ENCODE assay signal across 16 cellular contexts in genomic region chr2:28648147-28648546, GRCh38.
DNase-seq lines count a peak whose midpoint lies in the region; ATAC-seq, FAIRE-seq and TF ChIP-seq lines count a peak whose summit lies in the region.
"Had no signal": no experiment of that assay in that cellular context is flagged by ENCODE, and none has a peak within 500 bp of the region (broad histone marks: within the 10 kb centered on the region; RNA-seq: fewer than 3 reads in every experiment).

No MANE protein-coding gene starts in this region.

- H3K9me3 ChIP-seq in ascending aorta = no peaks in the 10 kb centered on the region
- no peaks in the 10 kb centered on the region for H3K9me3 ChIP-seq in suprapubic skin
- H3K9me3 ChIP-seq: thyroid gland had no signal

- H3K36me3 ChIP-seq in ascending aorta (no peaks in the 10 kb centered on the region), suprapubic skin (no peaks in the 10 kb centered on the region)
- H3K36me3 ChIP-seq: thyroid gland had no signal

- no peaks in the 10 kb centered on the region for H3K9me3 Mint-ChIP-seq in activated CD4-positive, alpha-beta T cell treated with anti-CD3 and anti-CD28 coated beads for 36 hours (ENCODE audit: low read depth)
- H3K9me3 Mint-ChIP-seq: H9 had no signal

- H3K27ac ChIP-seq in ascending aorta (peak overlapping the region; percentile 91 to 92), suprapubic skin (peak overlapping the region; percentile 78)
- H3K27ac ChIP-seq: thyroid gland had no signal

- no peak for TF ChIP-seq EP300 in suprapubic skin (IDR thresholded peaks at IDR 0.05)

- peak; percentile 57 for ATAC-seq in activated CD4-positive, alpha-beta T cell treated with anti-CD3 and anti-CD28 coated beads for 36 hours
- ATAC-seq in left colon = peak; percentile 30

- WGBS in suprapubic skin = 72% methylated on average over 3 of the region's 3 CpGs

- peak; percentile 44 for DNase-seq in activated CD4-positive, alpha-beta T cell treated with anti-CD3 and anti-CD28 coated beads for 36 hours
- no peak for DNase-seq in activated CD4-positive, alpha-beta T cell treated with anti-CD3 and anti-CD28 coated beads for 48 hours
- no peak for DNase-seq in ascending aorta (ENCODE audit: low spot score in 2 of 2)
- peak in 1 of 2 donors; percentile 30 for DNase-seq in left colon
- no peak for DNase-seq in suprapubic skin (ENCODE audit: low spot score in 2 of 2)
- DNase-seq in AML-193 (lab: John Stamatoyannopoulos, UW) = no peak
- DNase-seq in D721Med (ENCODE audit: insufficient read length, low spot score) = no peak
- DNase-seq in GM10266 (ENCODE audit: extremely low spot score) = no peak
- DNase-seq: activated T-cell treated with anti-CD3 and anti-CD28 coated beads for 4 hours, amygdala, foreskin fibroblast, H9, islet precursor cell, Karpas-422, NCI-H187 treated with DMSO at 0.1 percent for 48 hours, thyroid gland had no signal

- CTCF ChIA-PET in activated CD4-positive, alpha-beta T cell treated with anti-CD3 and anti-CD28 coated beads for 36 hours (lab: Charles Lee) = interaction anchor here (0.6 kb wide), 1 partner anchor 30 kb away, joined by 3 read pairs; no protein-coding TSS in a partner anchor

- no peak overlapping the region for H3K4me3 ChIP-seq in ascending aorta
- no peak overlapping the region for H3K4me3 ChIP-seq in suprapubic skin
- H3K4me3 ChIP-seq: thyroid gland had no signal

- no peak for FAIRE-seq in D721Med (lab: Jason Lieb, UNC)

- TF ChIP-seq CTCF in ascending aorta (IDR thresholded peaks at IDR 0.05) (no peak), suprapubic skin (IDR thresholded peaks at IDR 0.05) (no peak), D721Med (IDR thresholded peaks at IDR 0.05; ENCODE audit: insufficient read depth, missing control alignments) (no peak), GM10266 (IDR thresholded peaks at IDR 0.05; ENCODE audit: control insufficient read depth, insufficient read depth, low read depth, missing control alignments) (no peak)

- no peaks in the 10 kb centered on the region for H3K27me3 Mint-ChIP-seq in activated CD4-positive, alpha-beta T cell treated with anti-CD3 and anti-CD28 coated beads for 36 hours

- H3K4me1 Mint-ChIP-seq in activated CD4-positive, alpha-beta T cell treated with anti-CD3 and anti-CD28 coated beads for 36 hours = peaks cover 28% of the 10 kb centered on the region

- intact Hi-C loops in activated CD4-positive, alpha-beta T cell treated with anti-CD3 and anti-CD28 coated beads for 36 hours (cut with DNase I, micrococcal nuclease) = loop anchor here (2.0 kb wide), 2 partner anchors 23 to 33 kb away; no protein-coding TSS in a partner anchor
- intact Hi-C loops in ascending aorta (cut with DNase I) = no loop called here
- intact Hi-C loops in left colon (cut with DNase I, micrococcal nuclease) = no loop called here

- H3K27me3 ChIP-seq in ascending aorta (no peaks in the 10 kb centered on the region), suprapubic skin (no peaks in the 10 kb centered on the region)
- H3K27me3 ChIP-seq: thyroid gland had no signal

- no peak for TF ChIP-seq POLR2A in suprapubic skin (IDR thresholded peaks at IDR 0.05)

- peaks cover 20 to 43% of the 10 kb centered on the region in 2 donors for H3K4me1 ChIP-seq in ascending aorta
- H3K4me1 ChIP-seq in suprapubic skin = peaks cover 32% of the 10 kb centered on the region

- no peaks in the 10 kb centered on the region for H3K36me3 Mint-ChIP-seq in activated CD4-positive, alpha-beta T cell treated with anti-CD3 and anti-CD28 coated beads for 36 hours (ENCODE audit: low read depth)

- H3K4me3 Mint-ChIP-seq in activated CD4-positive, alpha-beta T cell treated with anti-CD3 and anti-CD28 coated beads for 36 hours = no peak overlapping the region
- H3K4me3 Mint-ChIP-seq: H9 had no signal

- peak overlapping the region; percentile 78 for H3K27ac Mint-ChIP-seq in activated CD4-positive, alpha-beta T cell treated with anti-CD3 and anti-CD28 coated beads for 36 hours
- H3K27ac Mint-ChIP-seq: H9 had no signal

- POLR2A ChIA-PET in activated CD4-positive, alpha-beta T cell treated with anti-CD3 and anti-CD28 coated beads for 36 hours (lab: Charles Lee) = no interaction called here

Comparison
In these comparisons a context has a peak if more than half of its experiments do, and no peak if none do; other contexts are left out.
1. intact Hi-C loops: an anchor here in activated CD4-positive, alpha-beta T cell treated with anti-CD3 and anti-CD28 coated beads for 36 hours (2.0 kb wide); none called in ascending aorta and left colon.